8 cellular contexts compared by ENCODE assay signal in genomic region chr16:397736-398332, GRCh38. TPM values are rescaled to one million over a fixed set of nuclear protein-coding genes. Genes with fewer than 3 reads are reported as not detected.
A peak's percentile ranks its signal among the peaks of the same experiment; 100 is the strongest.
DNase-seq lines count a peak whose midpoint lies in the region; ATAC-seq and TF ChIP-seq lines count a peak whose summit lies in the region.

No MANE protein-coding gene starts in this region.

- intact Hi-C loops in activated T-helper 2 cell treated with anti-CD3 and anti-CD28 coated beads, Interferon-gamma antibody, Interleukin-2, Interleukin-4, amounts not matched to agents 10 μg/mL and 5 μg/mL and 100 μg/mL, durations not matched to agents 14 hours and 24 hours and 36 hours (cut with micrococcal nuclease) = loop anchor here (10.0 kb wide), 1 partner anchor 127 kb away; the partner anchor contains the start of gene CAPN15

- TF ChIP-seq EP300 in gastroesophageal sphincter (IDR thresholded peaks at IDR 0.05) = no peak

- H3K4me1 Mint-ChIP-seq in IgD-negative memory B cell = peaks cover 12 to 21% (median 18%) of the 10 kb centered on the region in 3 donors
- H3K4me1 Mint-ChIP-seq in activated T-helper 2 cell treated with anti-CD3 and anti-CD28 coated beads, Interferon-gamma antibody, Interleukin-2, Interleukin-4, amounts not matched to agents 10 μg/mL and 5 μg/mL and 100 μg/mL, durations not matched to agents 14 hours and 24 hours and 36 hours (ENCODE audit: low read depth) = peaks cover 14% of the 10 kb centered on the region

- WGBS in gastroesophageal sphincter (ENCODE audit: low coverage in 1 of 2), 2 donors = 3 to 10% methylated on average over 2 to 6 of the region's 29 CpGs

- H3K9me3 ChIP-seq in gastroesophageal sphincter (no peaks in the 10 kb centered on the region), osteoblast (ENCODE audit: low read depth, low read length) (no peaks in the 10 kb centered on the region)

- ATAC-seq in gastroesophageal sphincter (peak; percentile 57), GM19328 (IDR thresholded peaks at IDR 0.05; ENCODE audit: unreplicated experiment) (no peak), GM21825 (IDR thresholded peaks at IDR 0.05; ENCODE audit: unreplicated experiment) (no peak)

- H3K36me3 Mint-ChIP-seq in IgD-negative memory B cell = peaks cover 2% of the 10 kb centered on the region
- no peaks in the 10 kb centered on the region for H3K36me3 Mint-ChIP-seq in activated T-helper 2 cell treated with anti-CD3 and anti-CD28 coated beads, Interferon-gamma antibody, Interleukin-2, Interleukin-4, amounts not matched to agents 10 μg/mL and 5 μg/mL and 100 μg/mL, durations not matched to agents 14 hours and 24 hours and 36 hours (ENCODE audit: low read depth)

- H4K20me1 ChIP-seq in osteoblast (ENCODE audit: insufficient read depth, low read length) = peaks cover 7% of the 10 kb centered on the region

- TF ChIP-seq POLR2A in gastroesophageal sphincter (IDR thresholded peaks at IDR 0.05) = no peak

- peaks cover 10% of the 10 kb centered on the region for H3K79me2 ChIP-seq in osteoblast (ENCODE audit: insufficient read depth, low read length)

- H3K27me3 Mint-ChIP-seq in IgD-negative memory B cell = no peaks in the 10 kb centered on the region
- peaks cover 8% of the 10 kb centered on the region for H3K27me3 Mint-ChIP-seq in activated T-helper 2 cell treated with anti-CD3 and anti-CD28 coated beads, Interferon-gamma antibody, Interleukin-2, Interleukin-4, amounts not matched to agents 10 μg/mL and 5 μg/mL and 100 μg/mL, durations not matched to agents 14 hours and 24 hours and 36 hours (ENCODE audit: low read depth)

- peak overlapping the region; percentile 66 to 97 (median 88) for H3K4me3 Mint-ChIP-seq in IgD-negative memory B cell
- peak overlapping the region; percentile 69 for H3K4me3 Mint-ChIP-seq in activated T-helper 2 cell treated with anti-CD3 and anti-CD28 coated beads, Interferon-gamma antibody, Interleukin-2, Interleukin-4, amounts not matched to agents 10 μg/mL and 5 μg/mL and 100 μg/mL, durations not matched to agents 14 hours and 24 hours and 36 hours (ENCODE audit: low read depth)

- peaks cover 0 to 12% of the 10 kb centered on the region in 2 donors for H3K36me3 ChIP-seq in gastroesophageal sphincter
- H3K36me3 ChIP-seq in osteoblast (ENCODE audit: insufficient read depth, low read length) = peaks cover 6% of the 10 kb centered on the region

- H3K9me3 Mint-ChIP-seq in IgD-negative memory B cell = no peaks in the 10 kb centered on the region
- no peaks in the 10 kb centered on the region for H3K9me3 Mint-ChIP-seq in activated T-helper 2 cell treated with anti-CD3 and anti-CD28 coated beads, Interferon-gamma antibody, Interleukin-2, Interleukin-4, amounts not matched to agents 10 μg/mL and 5 μg/mL and 100 μg/mL, durations not matched to agents 14 hours and 24 hours and 36 hours

- H3K27me3 ChIP-seq in gastroesophageal sphincter (no peaks in the 10 kb centered on the region), osteoblast (ENCODE audit: insufficient read depth, low read length) (no peaks in the 10 kb centered on the region)

- H3K4me2 ChIP-seq in osteoblast (ENCODE audit: insufficient read depth, low read length) = peak overlapping the region; percentile 61

- H3K27ac ChIP-seq in gastroesophageal sphincter (peak overlapping the region; percentile 54 to 94 (median 92)), osteoblast (ENCODE audit: low read depth, low read length) (peak overlapping the region; percentile 23)

- H2AFZ ChIP-seq in osteoblast (ENCODE audit: low read length) = no peak overlapping the region

- H3K4me3 ChIP-seq in gastroesophageal sphincter (peak overlapping the region; percentile 51 to 83), osteoblast (ENCODE audit: insufficient read depth, low read length) (peak overlapping the region; percentile 43)

- TF ChIP-seq CTCF in gastroesophageal sphincter (IDR thresholded peaks at IDR 0.05) = peak in 3 of 4 experiments; percentile 66 to 73 (median 71)
- peak; percentile 41 for TF ChIP-seq CTCF in osteoblast (IDR thresholded peaks at IDR 0.05; ENCODE audit: extremely low read depth, low read depth, low read length)

- H3K4me1 ChIP-seq in gastroesophageal sphincter (peaks cover 0 to 57% (median 11%) of the 10 kb centered on the region in 3 donors), osteoblast (ENCODE audit: insufficient read depth, low read length) (peaks cover 9% of the 10 kb centered on the region)

- H3K27ac Mint-ChIP-seq in IgD-negative memory B cell = peak overlapping the region; percentile 76 to 99 (median 95)
- peak overlapping the region; percentile 33 for H3K27ac Mint-ChIP-seq in activated T-helper 2 cell treated with anti-CD3 and anti-CD28 coated beads, Interferon-gamma antibody, Interleukin-2, Interleukin-4, amounts not matched to agents 10 μg/mL and 5 μg/mL and 100 μg/mL, durations not matched to agents 14 hours and 24 hours and 36 hours

- DNase-seq in D341Med (ENCODE audit: low spot score) (peak; percentile 81), osteoblast (ENCODE audit: insufficient read length, low spot score, missing footprints) (peak; percentile 99), NCI-H446 treated with DMSO at 0.1 percent for 48 hours (lab: John Stamatoyannopoulos, UW) (no peak)
- DNase-seq in activated T-helper 2 cell treated with anti-CD3 and anti-CD28 coated beads, Interferon-gamma antibody, Interleukin-2, Interleukin-4, amounts not matched to agents 10 μg/mL and 5 μg/mL and 100 μg/mL, durations not matched to agents 14 hours and 24 hours and 36 hours (ENCODE audit: low spot score) = no peak

RNA-seq across cellular contexts. Expression of gene NME4, which starts 0.8 kb away (rescaled TPM):
- 106 TPM for polyA plus RNA-seq in IgD-negative memory B cell
- total RNA-seq in activated T-helper 2 cell treated with anti-CD3 and anti-CD28 coated beads, Interferon-gamma antibody, Interleukin-2, Interleukin-4, amounts not matched to agents 10 μg/mL and 5 μg/mL and 100 μg/mL, durations not matched to agents 14 hours and 24 hours and 36 hours = 78.4 and 84.2 TPM in 2 replicates
- total RNA-seq in gastroesophageal sphincter = 100 to 1,000 TPM in 3 of 4 donors, 10 to 100 TPM in 1; 61.1 to 169 (median 136) TPM
- total RNA-seq in osteoblast = 77.2 and 83.6 TPM in 2 replicates

RNA-seq across cellular contexts. Expression of gene DECR2, which starts 3.9 kb away (rescaled TPM):
- 7.2 TPM for polyA plus RNA-seq in IgD-negative memory B cell
- 18.9 and 20.9 TPM in 2 replicates for total RNA-seq in activated T-helper 2 cell treated with anti-CD3 and anti-CD28 coated beads, Interferon-gamma antibody, Interleukin-2, Interleukin-4, amounts not matched to agents 10 μg/mL and 5 μg/mL and 100 μg/mL, durations not matched to agents 14 hours and 24 hours and 36 hours
- total RNA-seq in gastroesophageal sphincter (10 to 100 TPM; 11.7 to 25.4 (median 19.9) TPM), osteoblast (18.1 and 24.5 TPM in 2 replicates)

RNA-seq across cellular contexts. Expression of gene PGAP6, which starts 16.1 kb away (rescaled TPM):
- polyA plus RNA-seq in IgD-negative memory B cell = 7.3 TPM
- 34.3 and 36.7 TPM in 2 replicates for total RNA-seq in activated T-helper 2 cell treated with anti-CD3 and anti-CD28 coated beads, Interferon-gamma antibody, Interleukin-2, Interleukin-4, amounts not matched to agents 10 μg/mL and 5 μg/mL and 100 μg/mL, durations not matched to agents 14 hours and 24 hours and 36 hours
- 10 to 100 TPM; 19.9 to 47.6 (median 24.3) TPM for total RNA-seq in gastroesophageal sphincter
- total RNA-seq in osteoblast = 40.1 and 54.3 TPM in 2 replicates

RNA-seq across cellular contexts. Expression of gene MRPL28, which starts 27.5 kb away (rescaled TPM):
- 69.8 TPM for polyA plus RNA-seq in IgD-negative memory B cell
- total RNA-seq in activated T-helper 2 cell treated with anti-CD3 and anti-CD28 coated beads, Interferon-gamma antibody, Interleukin-2, Interleukin-4, amounts not matched to agents 10 μg/mL and 5 μg/mL and 100 μg/mL, durations not matched to agents 14 hours and 24 hours and 36 hours = 92.5 and 92.9 TPM in 2 replicates
- total RNA-seq in gastroesophageal sphincter (10 to 100 TPM; 47.7 to 93.5 (median 55.8) TPM), osteoblast (50.7 and 55.4 TPM in 2 replicates)

RNA-seq across cellular contexts. Expression of gene RAB11FIP3, which starts 27.6 kb away (rescaled TPM):
- 1.9 TPM for polyA plus RNA-seq in IgD-negative memory B cell
- 45.7 and 47.2 TPM in 2 replicates for total RNA-seq in activated T-helper 2 cell treated with anti-CD3 and anti-CD28 coated beads, Interferon-gamma antibody, Interleukin-2, Interleukin-4, amounts not matched to agents 10 μg/mL and 5 μg/mL and 100 μg/mL, durations not matched to agents 14 hours and 24 hours and 36 hours
- 10 to 100 TPM; 47.4 to 88.9 (median 58.6) TPM for total RNA-seq in gastroesophageal sphincter
- total RNA-seq in osteoblast = 22.7 and 25.3 TPM in 2 replicates

Comparison
In these comparisons a context has a peak if more than half of its experiments do, and no peak if none do; other contexts are left out.
1. DNase-seq: peak in D341Med (single experiment) and osteoblast (single experiment); none in activated T-helper 2 cell treated with anti-CD3 and anti-CD28 coated beads, Interferon-gamma antibody, Interleukin-2, Interleukin-4, amounts not matched to agents 10 μg/mL and 5 μg/mL and 100 μg/mL, durations not matched to agents 14 hours and 24 hours and 36 hours (single experiment) and NCI-H446 treated with DMSO at 0.1 percent for 48 hours (single experiment).